8 cellular contexts compared by ENCODE assay signal in the genomic region with DNA sequence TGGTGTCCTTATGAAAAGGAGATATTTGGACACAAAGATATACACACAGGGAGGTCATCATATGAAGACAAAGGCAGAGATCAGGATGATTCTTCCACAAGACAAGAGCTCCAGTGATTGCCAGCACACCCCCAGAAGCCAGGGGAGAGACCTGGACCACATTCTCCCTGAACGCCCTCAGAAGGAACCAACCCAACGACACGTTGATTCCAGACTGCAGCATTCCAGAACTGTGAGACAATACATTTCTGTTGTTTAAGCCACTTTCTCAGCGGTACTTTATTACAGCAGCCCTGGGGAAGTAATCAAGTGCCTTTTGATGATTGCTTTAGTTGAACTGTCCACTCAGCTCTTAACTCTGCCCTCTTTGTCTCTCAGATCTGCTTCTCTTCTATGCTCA.
"Had no signal": no experiment of that assay in that cellular context is flagged by ENCODE, and none has a peak within 500 bp of the region (broad histone marks: within the 10 kb centered on the region; RNA-seq: fewer than 3 reads in every experiment).

No MANE protein-coding gene starts in this region.

- DNase-seq: GOT3, H7, HFFc6, IMR-90, KBM-7 had no signal

- H3K36me3 ChIP-seq: HAP-1 had no signal

- ATAC-seq: HCT116 had no signal

- H3K4me3 ChIP-seq: HAP-1 had no signal

- H3K27ac ChIP-seq: KMS-11 had no signal

- H3K9me3 ChIP-seq: HAP-1 had no signal
